In genomic region chr9:130770679-130771442, GRCh38 we compare ENCODE assay signal across 8 cellular contexts.
DNase-seq lines count a peak whose midpoint lies in the region; ATAC-seq and TF ChIP-seq lines count a peak whose summit lies in the region.

No MANE protein-coding gene starts in this region.

- no peak overlapping the region for H2AFZ ChIP-seq in Karpas-422 (ENCODE audit: low read length)

- H3K4me3 ChIP-seq in Karpas-422 (ENCODE audit: low read length) (no peak overlapping the region), Peyer's patch (no peak overlapping the region)

- H3K9me3 ChIP-seq in Karpas-422 (ENCODE audit: low read length) (no peaks in the 10 kb centered on the region), Peyer's patch (no peaks in the 10 kb centered on the region)

- TF ChIP-seq POLR2A in Peyer's patch (IDR thresholded peaks at IDR 0.05): no peak

- peak; percentile 24 to 83 (median 38) for DNase-seq in NCI-H1417 (lab: John Stamatoyannopoulos, UW)
- DNase-seq in NCI-H1417 treated with DMSO at 0.1 percent for 48 hours (lab: John Stamatoyannopoulos, UW): no peak
- DNase-seq in Karpas-422: peak; percentile 81
- DNase-seq in Peyer's patch: no peak
- peak; percentile 56 to 77 for DNase-seq in dermis microvascular lymphatic vessel endothelial cell (ENCODE audit: low read depth in 2 of 2)
- peak; percentile 72 to 81 for DNase-seq in lung microvascular endothelial cell (ENCODE audit: low read depth in 2 of 2)

- H3K27me3 ChIP-seq in Karpas-422 (ENCODE audit: low read length) (no peaks in the 10 kb centered on the region), Peyer's patch (no peaks in the 10 kb centered on the region)

- peak in 5 of 6 experiments; percentile 58 to 86 (median 72) for TF ChIP-seq CTCF in Peyer's patch (IDR thresholded peaks at IDR 0.05)

- peaks cover 4% of the 10 kb centered on the region; the same call in 1 of the 2 replicates for H3K79me2 ChIP-seq in Karpas-422 (ENCODE audit: low read length)

- H4K20me1 ChIP-seq in Karpas-422 (ENCODE audit: insufficient read depth, low read depth, low read length): peaks cover 21% of the 10 kb centered on the region; the same call in 1 of the 2 replicates

- H3K36me3 ChIP-seq in Karpas-422 (ENCODE audit: insufficient read depth, low read length) (no peaks in the 10 kb centered on the region), Peyer's patch (no peaks in the 10 kb centered on the region)

- H3K27ac ChIP-seq in Karpas-422 (ENCODE audit: low read length) (no peak overlapping the region), Peyer's patch (no peak overlapping the region)

- H3K9me2 ChIP-seq in Karpas-422 (replicated peaks; ENCODE audit: insufficient read depth, low read length): no peaks in the 10 kb centered on the region

- no peak overlapping the region for H3K4me2 ChIP-seq in Karpas-422 (ENCODE audit: low read depth, low read length, poor library complexity, severe bottlenecking)

- no peak for ATAC-seq in HG03521 (IDR thresholded peaks at IDR 0.05; ENCODE audit: unreplicated experiment)
- no peak for ATAC-seq in HG03135 (IDR thresholded peaks at IDR 0.05; ENCODE audit: unreplicated experiment)

- no peak overlapping the region for H3K9ac ChIP-seq in Karpas-422 (ENCODE audit: low read length)

- H3K4me1 ChIP-seq in Karpas-422 (ENCODE audit: low read length) (peaks cover 10% of the 10 kb centered on the region), Peyer's patch (peaks cover 2 to 38% (median 4%) of the 10 kb centered on the region in 4 donors)

Comparison
In these comparisons a context has a peak if more than half of its experiments do, and no peak if none do; other contexts are left out.
1. DNase-seq: peak in NCI-H1417 (3 of 3), Karpas-422 (single experiment), dermis microvascular lymphatic vessel endothelial cell (2 of 2) and lung microvascular endothelial cell (2 of 2); none in NCI-H1417 treated with DMSO at 0.1 percent for 48 hours (single experiment) and Peyer's patch (0 of 3).